Comparison of ENCODE assay signal across 8 cellular contexts in the genomic region with DNA sequence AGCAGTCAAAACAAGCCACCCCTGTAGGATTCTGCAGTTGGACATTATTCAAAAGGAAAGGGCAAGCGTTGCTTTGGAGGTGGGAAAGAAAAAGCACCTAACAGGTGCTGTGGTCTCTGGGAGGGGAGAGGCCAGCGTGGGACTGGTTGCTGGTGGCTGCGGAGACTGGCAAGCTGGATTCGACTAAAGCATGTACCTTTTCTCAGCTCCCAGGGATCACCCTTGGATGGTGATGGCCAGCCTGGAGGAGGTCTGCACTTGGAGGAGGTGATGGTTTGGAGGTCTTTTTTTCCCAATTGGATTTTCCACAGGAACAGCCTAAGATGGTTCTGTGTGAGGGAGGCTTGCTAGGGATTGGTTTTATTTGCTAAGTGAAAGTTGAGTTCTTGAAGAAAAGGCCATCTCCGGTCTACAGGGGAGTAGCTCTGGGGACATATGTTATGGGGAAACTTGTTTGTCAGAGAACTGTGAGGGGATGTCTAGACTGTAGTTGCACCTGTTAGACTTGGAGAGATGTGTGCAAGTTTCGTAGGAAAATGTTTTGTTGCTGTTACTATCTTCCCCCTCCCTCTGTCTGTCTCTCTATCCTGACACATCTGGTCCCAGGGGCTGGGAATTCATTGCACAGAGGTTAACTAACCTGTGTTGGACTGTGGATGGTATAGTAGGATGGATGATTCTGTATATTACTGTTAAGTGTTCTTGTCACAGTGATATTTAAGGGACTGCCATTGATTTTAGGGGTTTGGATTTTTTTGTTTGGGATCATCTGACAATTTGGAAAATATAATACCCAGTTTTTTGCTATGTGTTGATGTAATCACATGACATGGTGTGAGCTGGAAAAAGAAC. TPM values are rescaled to one million over a fixed set of nuclear protein-coding genes. Genes with fewer than 3 reads are reported as not detected.
DNase-seq lines count a peak whose midpoint lies in the region; ATAC-seq, FAIRE-seq and TF ChIP-seq lines count a peak whose summit lies in the region.

No MANE protein-coding gene starts in this region.

- H2AFZ ChIP-seq in keratinocyte (ENCODE audit: control insufficient read depth, low read length): no peak overlapping the region

- H3K27me3 ChIP-seq in HL-60 (ENCODE audit: insufficient read depth, poor library complexity, severe bottlenecking) (no peaks in the 10 kb centered on the region), keratinocyte (ENCODE audit: control insufficient read depth, extremely low read depth, insufficient read depth, low read length) (no peaks in the 10 kb centered on the region)

- H3K4me3 ChIP-seq in HL-60 (replicated peaks; ENCODE audit: insufficient read depth, low read length) (peak overlapping the region; percentile 86), keratinocyte (ENCODE audit: control insufficient read depth in 2 of 3, extremely low read depth in 1 of 3, insufficient read depth in 2 of 3, low read depth in 1 of 3, low read length in 3 of 3) (peak overlapping the region; percentile 61 to 90 (median 76))

- no peaks in the 10 kb centered on the region for H3K9me3 Mint-ChIP-seq in activated naive CD8-positive, alpha-beta T cell (ENCODE audit: low read depth)

- peaks cover 3% of the 10 kb centered on the region for H3K9me1 ChIP-seq in keratinocyte (ENCODE audit: control insufficient read depth, extremely low read depth, insufficient read depth, low read length)

- TF ChIP-seq CTCF in HL-60 (IDR thresholded peaks at IDR 0.05; ENCODE audit: insufficient read depth, low read length) (no peak), keratinocyte (optimal IDR thresholded peaks at IDR 0.05 in 1 of 3, IDR thresholded peaks at IDR 0.05 in 1 of 3, conservative IDR thresholded peaks at IDR 0.05 in 1 of 3; ENCODE audit: extremely low read depth in 1 of 3, insufficient read depth in 2 of 3, low read length in 3 of 3) (no peak)

- no peaks in the 10 kb centered on the region for H3K27me3 Mint-ChIP-seq in activated naive CD8-positive, alpha-beta T cell

- peaks cover 64% of the 10 kb centered on the region for H3K79me2 ChIP-seq in keratinocyte (ENCODE audit: control insufficient read depth, insufficient read depth, low read length)

- peaks cover 0 to 10% of the 10 kb centered on the region in 2 experiments for H3K36me3 ChIP-seq in keratinocyte (ENCODE audit: control insufficient read depth in 2 of 2, extremely low read depth in 1 of 2, insufficient read depth in 2 of 2, low read length in 2 of 2)

- H3K4me1 ChIP-seq in keratinocyte (ENCODE audit: control insufficient read depth, extremely low read depth, insufficient read depth, low read length): peaks cover 38% of the 10 kb centered on the region

- dilution Hi-C loops in keratinocyte (cut with MboI; ENCODE audit: extremely low pct_ligation_motif_present, low sequenced_read_pairs): no loop called here

- DNase-seq in COLO668 (lab: John Stamatoyannopoulos, UW; ENCODE audit: unreplicated experiment) (peak; percentile 49), HL-60 (ENCODE audit: low read depth in 1 of 2, low spot score in 1 of 2) (no peak), keratinocyte (ENCODE audit: low read depth, low spot score) (no peak), superior temporal gyrus (ENCODE audit: extremely low spot score) (peak; percentile 47), NCI-H1436 (lab: John Stamatoyannopoulos, UW) (no peak)

- no peak for FAIRE-seq in keratinocyte (lab: Jason Lieb, UNC)

- H3K4me2 ChIP-seq in keratinocyte (ENCODE audit: control insufficient read depth, extremely low read depth, insufficient read depth, low read depth, low read length): peak overlapping the region; percentile 99

- H3K27ac ChIP-seq in HL-60 (replicated peaks): no peak overlapping the region
- H3K27ac ChIP-seq in keratinocyte (ENCODE audit: control insufficient read depth, insufficient read depth, low read length): peak overlapping the region; percentile 82

- ATAC-seq in HG03565 (IDR thresholded peaks at IDR 0.05; ENCODE audit: unreplicated experiment) (no peak), GM21381 (IDR thresholded peaks at IDR 0.05; ENCODE audit: unreplicated experiment) (no peak)

- H3K27ac Mint-ChIP-seq in activated naive CD8-positive, alpha-beta T cell: peak overlapping the region; percentile 94

- H3K4me3 Mint-ChIP-seq in activated naive CD8-positive, alpha-beta T cell: peak overlapping the region; percentile 92

- no peaks in the 10 kb centered on the region for H4K20me1 ChIP-seq in keratinocyte (ENCODE audit: control insufficient read depth, extremely low read depth, insufficient read depth, low read length)

- peaks cover 67% of the 10 kb centered on the region for H3K4me1 Mint-ChIP-seq in activated naive CD8-positive, alpha-beta T cell (ENCODE audit: low read depth)

- H3K36me3 Mint-ChIP-seq in activated naive CD8-positive, alpha-beta T cell: peaks cover 15% of the 10 kb centered on the region

- H3K9me3 ChIP-seq in keratinocyte (ENCODE audit: control insufficient read depth, low read depth, low read length): no peaks in the 10 kb centered on the region

- H3K9ac ChIP-seq in keratinocyte (ENCODE audit: control insufficient read depth, extremely low read depth, insufficient read depth, low read length): peak overlapping the region; percentile 90

RNA-seq across cellular contexts. Expression of gene DYRK2, which starts 2.2 kb away (rescaled TPM):
- polyA plus RNA-seq in keratinocyte: 22.1 to 22.7 TPM (median 22.1 TPM) in 3 replicates
- 8.7 TPM for polyA plus RNA-seq in keratinocyte (2011; ENCODE audit: low read depth)
- polyA plus RNA-seq in keratinocyte (2011; cell fraction: cytosol; rRNA removed): 11.9 and 14.9 TPM in 2 replicates
- polyA plus RNA-seq in keratinocyte (2011; cell fraction: nucleus; rRNA removed): 24.2 and 25.2 TPM in 2 replicates
- 8.5 and 18.2 TPM in 2 replicates for polyA plus RNA-seq in keratinocyte (2012; ENCODE audit: low replicate concordance)
- 37.4 to 53.0 TPM (median 43.3 TPM) in 3 replicates for polyA minus RNA-seq in keratinocyte
- polyA minus RNA-seq in keratinocyte (2011; cell fraction: cytosol; rRNA and poly(A)+ RNA removed): 15.2 TPM
- 19.2 and 30.8 TPM in 2 replicates for polyA minus RNA-seq in keratinocyte (2011; cell fraction: nucleus; rRNA and poly(A)+ RNA removed)

Comparison
In these comparisons a context has a peak if more than half of its experiments do, and no peak if none do; other contexts are left out.
1. DNase-seq: peak in COLO668 (single experiment) and superior temporal gyrus (single experiment); none in HL-60 (0 of 2), keratinocyte (single experiment) and NCI-H1436 (single experiment).